ENCODE assay signal across 8 cellular contexts in genomic region chr2:84459944-84460429, GRCh38. TPM values are rescaled to one million over a fixed set of nuclear protein-coding genes. Genes with fewer than 3 reads are reported as not detected.
DNase-seq lines count a peak whose midpoint lies in the region; ATAC-seq and TF ChIP-seq lines count a peak whose summit lies in the region.

No MANE protein-coding gene starts in this region.

- H3K4me3 ChIP-seq in heart left ventricle (peak overlapping the region; percentile 82 to 99 (median 92)), upper lobe of left lung (peak overlapping the region; percentile 84 to 100 (median 90))

- TF ChIP-seq POLR2A in heart left ventricle (IDR thresholded peaks at IDR 0.05) (no peak), upper lobe of left lung (IDR thresholded peaks at IDR 0.05) (no peak)

- H3K4me1 ChIP-seq in heart left ventricle (peaks cover 3 to 35% (median 24%) of the 10 kb centered on the region in 12 donors), upper lobe of left lung (peaks cover 25 to 39% (median 30%) of the 10 kb centered on the region in 4 donors)

- peaks cover 0 to 3% (median 0%) of the 10 kb centered on the region in 9 donors for H3K36me3 ChIP-seq in heart left ventricle
- H3K36me3 ChIP-seq in upper lobe of left lung = no peaks in the 10 kb centered on the region

- TF ChIP-seq CTCF in heart left ventricle (IDR thresholded peaks at IDR 0.05) = no peak
- no peak for TF ChIP-seq CTCF in upper lobe of left lung (IDR thresholded peaks at IDR 0.05)

- peak overlapping the region; percentile 6 for H3K27ac Mint-ChIP-seq in activated T-helper 2 cell treated with anti-CD3 and anti-CD28 coated beads, Interferon-gamma antibody, Interleukin-2, Interleukin-4, amounts not matched to agents 10 μg/mL and 5 μg/mL and 100 μg/mL, durations not matched to agents 14 hours and 24 hours and 36 hours

- H3K27ac ChIP-seq in heart left ventricle = peak overlapping the region in 5 of 12 donors; percentile 94 to 98 (median 96)
- peak overlapping the region in 3 of 4 donors; percentile 92 to 95 (median 94) for H3K27ac ChIP-seq in upper lobe of left lung

- intact Hi-C loops in heart left ventricle (cut with DNase I) (no loop called here), Right ventricle myocardium superior (cut with DNase I) (no loop called here)
- intact Hi-C loops in activated T-helper 2 cell treated with anti-CD3 and anti-CD28 coated beads, Interferon-gamma antibody, Interleukin-2, Interleukin-4, amounts not matched to agents 10 μg/mL and 5 μg/mL and 100 μg/mL, durations not matched to agents 14 hours and 24 hours and 36 hours (cut with micrococcal nuclease) = no loop called here

- H3K36me3 Mint-ChIP-seq in activated T-helper 2 cell treated with anti-CD3 and anti-CD28 coated beads, Interferon-gamma antibody, Interleukin-2, Interleukin-4, amounts not matched to agents 10 μg/mL and 5 μg/mL and 100 μg/mL, durations not matched to agents 14 hours and 24 hours and 36 hours (ENCODE audit: low read depth) = peaks cover 4% of the 10 kb centered on the region

- H3K27me3 ChIP-seq in heart left ventricle = no peaks in the 10 kb centered on the region
- H3K27me3 ChIP-seq in upper lobe of left lung = no peaks in the 10 kb centered on the region

- no peak for ATAC-seq in heart left ventricle
- no peak for ATAC-seq in Right ventricle myocardium superior (ENCODE audit: poor library complexity)
- peak; percentile 4 for ATAC-seq in left lobe of liver
- peak in 1 of 2 donors; percentile 25 for ATAC-seq in upper lobe of left lung (ENCODE audit: low FRiP score in 2 of 2)
- no peak for ATAC-seq in GM21423 (IDR thresholded peaks at IDR 0.05; ENCODE audit: unreplicated experiment)

- WGBS in heart left ventricle, 4 donors = 20 to 24% (median 22%) methylated on average over 4 of the region's 4 CpGs
- 8 to 14% methylated on average over 4 of the region's 4 CpGs for WGBS in upper lobe of left lung, 2 donors

- DNase-seq in heart left ventricle (no peak), Right ventricle myocardium superior (no peak), left lobe of liver (ENCODE audit: low spot score) (no peak), upper lobe of left lung (no peak), superior temporal gyrus (ENCODE audit: extremely low spot score) (no peak), NCI-H1694 treated with DMSO at 0.1 percent for 48 hours (lab: John Stamatoyannopoulos, UW) (no peak)
- DNase-seq in activated T-helper 2 cell treated with anti-CD3 and anti-CD28 coated beads, Interferon-gamma antibody, Interleukin-2, Interleukin-4, amounts not matched to agents 10 μg/mL and 5 μg/mL and 100 μg/mL, durations not matched to agents 14 hours and 24 hours and 36 hours (ENCODE audit: low spot score) = no peak

- no peak for TF ChIP-seq EP300 in upper lobe of left lung (IDR thresholded peaks at IDR 0.05)

- H3K9me3 ChIP-seq in heart left ventricle = no peaks in the 10 kb centered on the region
- H3K9me3 ChIP-seq in upper lobe of left lung = no peaks in the 10 kb centered on the region

- no peaks in the 10 kb centered on the region for H3K27me3 Mint-ChIP-seq in activated T-helper 2 cell treated with anti-CD3 and anti-CD28 coated beads, Interferon-gamma antibody, Interleukin-2, Interleukin-4, amounts not matched to agents 10 μg/mL and 5 μg/mL and 100 μg/mL, durations not matched to agents 14 hours and 24 hours and 36 hours (ENCODE audit: low read depth)

- peaks cover 3% of the 10 kb centered on the region for H3K9me3 Mint-ChIP-seq in activated T-helper 2 cell treated with anti-CD3 and anti-CD28 coated beads, Interferon-gamma antibody, Interleukin-2, Interleukin-4, amounts not matched to agents 10 μg/mL and 5 μg/mL and 100 μg/mL, durations not matched to agents 14 hours and 24 hours and 36 hours

- peak overlapping the region; percentile 95 for H3K4me3 Mint-ChIP-seq in activated T-helper 2 cell treated with anti-CD3 and anti-CD28 coated beads, Interferon-gamma antibody, Interleukin-2, Interleukin-4, amounts not matched to agents 10 μg/mL and 5 μg/mL and 100 μg/mL, durations not matched to agents 14 hours and 24 hours and 36 hours (ENCODE audit: low read depth)

- peaks cover 27% of the 10 kb centered on the region for H3K4me1 Mint-ChIP-seq in activated T-helper 2 cell treated with anti-CD3 and anti-CD28 coated beads, Interferon-gamma antibody, Interleukin-2, Interleukin-4, amounts not matched to agents 10 μg/mL and 5 μg/mL and 100 μg/mL, durations not matched to agents 14 hours and 24 hours and 36 hours (ENCODE audit: low read depth)

RNA-seq across cellular contexts. Expression of gene SUCLG1, which starts 0.9 kb away (rescaled TPM):
- total RNA-seq in heart left ventricle = 100 to 1,000 TPM; 184 to 348 (median 258) TPM
- polyA plus RNA-seq in heart left ventricle = 100 to 1,000 TPM; 224 to 336 TPM
- 312 TPM for total RNA-seq in Right ventricle myocardium superior
- total RNA-seq in activated T-helper 2 cell treated with anti-CD3 and anti-CD28 coated beads, Interferon-gamma antibody, Interleukin-2, Interleukin-4, amounts not matched to agents 10 μg/mL and 5 μg/mL and 100 μg/mL, durations not matched to agents 14 hours and 24 hours and 36 hours = 65.3 and 69.5 TPM in 2 replicates
- total RNA-seq in left lobe of liver = 82.0 TPM
- 10 to 100 TPM; 25.6 to 80.4 (median 55.3) TPM for total RNA-seq in upper lobe of left lung

RNA-seq across cellular contexts. Expression of gene DNAH6, which starts 56.3 kb away (rescaled TPM):
- total RNA-seq in heart left ventricle = under 1 TPM in 7 of 9 donors, not detected in 2; 0.05 to 0.75 (median 0.13) TPM
- polyA plus RNA-seq in heart left ventricle = under 1 TPM; 0.06 to 0.08 TPM
- total RNA-seq in Right ventricle myocardium superior = 0.08 TPM
- 0.09 and 0.14 TPM in 2 replicates for total RNA-seq in activated T-helper 2 cell treated with anti-CD3 and anti-CD28 coated beads, Interferon-gamma antibody, Interleukin-2, Interleukin-4, amounts not matched to agents 10 μg/mL and 5 μg/mL and 100 μg/mL, durations not matched to agents 14 hours and 24 hours and 36 hours
- 1.9 TPM for total RNA-seq in left lobe of liver
- total RNA-seq in upper lobe of left lung = 10 to 100 TPM in 2 of 6 donors, 1 to 10 TPM in 3, under 1 TPM in 1; 0.37 to 25.0 (median 4.2) TPM
